8 cellular contexts compared by ENCODE assay signal in the genomic region with DNA sequence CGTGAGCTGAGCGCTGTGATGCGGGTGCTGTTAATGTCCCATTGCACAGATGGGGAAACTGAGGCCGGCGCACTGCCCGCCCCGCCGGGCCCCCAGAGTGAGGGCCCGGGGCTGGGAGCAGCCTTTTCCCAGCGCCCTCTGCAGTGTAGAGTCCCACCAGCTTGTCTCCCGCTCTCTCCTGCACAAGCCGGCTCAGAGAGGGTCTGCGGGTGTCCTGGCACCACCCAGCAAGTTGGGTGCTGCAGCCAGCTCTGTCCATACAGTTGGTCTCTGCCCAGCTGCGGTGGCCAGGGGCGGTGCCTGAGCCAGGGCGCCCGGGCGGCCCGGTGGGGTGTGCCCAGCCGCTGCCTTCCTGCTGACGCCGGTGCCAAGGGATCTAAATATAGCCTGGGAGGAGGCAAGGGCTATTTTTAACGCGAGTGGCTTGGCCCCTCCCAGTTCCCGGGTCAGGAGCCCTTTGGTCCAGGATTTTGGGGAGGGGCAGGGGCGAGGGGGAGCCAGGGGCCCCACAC. TPM values are rescaled to one million over a fixed set of nuclear protein-coding genes. Genes with fewer than 3 reads are reported as not detected.
A peak's percentile ranks its signal among the peaks of the same experiment; 100 is the strongest.
DNase-seq lines count a peak whose midpoint lies in the region; ATAC-seq and TF ChIP-seq lines count a peak whose summit lies in the region.

No MANE protein-coding gene starts in this region.

- H3K36me3 ChIP-seq in NT2/D1 (ENCODE audit: insufficient read depth, insufficient read length, low read length) (no peaks in the 10 kb centered on the region), left lung (no peaks in the 10 kb centered on the region), SJCRH30 (no peaks in the 10 kb centered on the region)

- H3K27me3 ChIP-seq in NT2/D1 (ENCODE audit: insufficient read depth, insufficient read length) = peaks cover 9% of the 10 kb centered on the region
- H3K27me3 ChIP-seq in left lung = peaks cover 0 to 33% of the 10 kb centered on the region in 2 donors
- H3K27me3 ChIP-seq in SJCRH30 = peaks cover 3% of the 10 kb centered on the region; the same call in 1 of the 2 replicates

- intact Hi-C loops in left lung (cut with DNase I) = no loop called here

- H3K9ac ChIP-seq in NT2/D1 (ENCODE audit: insufficient read length, low read depth) = peak overlapping the region; percentile 72

- H3K9me3 ChIP-seq in NT2/D1 (ENCODE audit: insufficient read depth, low read length) (peaks cover 6% of the 10 kb centered on the region; the same call in 1 of the 2 replicates), left lung (no peaks in the 10 kb centered on the region), SJCRH30 (replicated peaks) (no peaks in the 10 kb centered on the region)

- peaks cover 20% of the 10 kb centered on the region for H3K4me1 ChIP-seq in NT2/D1 (ENCODE audit: insufficient read depth, insufficient read length)
- peaks cover 25 to 52% of the 10 kb centered on the region in 2 donors for H3K4me1 ChIP-seq in left lung
- peaks cover 19% of the 10 kb centered on the region for H3K4me1 ChIP-seq in SJCRH30

- H3K4me3 ChIP-seq in NT2/D1 (ENCODE audit: insufficient read length, low read depth) (peak overlapping the region; percentile 43), left lung (peak overlapping the region; percentile 44 to 53), SJCRH30 (no peak overlapping the region)

- ATAC-seq in left lung = peak; percentile 88

- DNase-seq in activated CD8-positive, alpha-beta memory T cell treated with anti-CD3 and anti-CD28 coated beads for 24 hours = peak; percentile 65
- no peak for DNase-seq in activated CD8-positive, alpha-beta memory T cell treated with anti-CD3 and anti-CD28 coated beads, Interleukin-2, amount 50 U/mL, for 48 hours
- no peak for DNase-seq in NT2/D1 (ENCODE audit: low read depth, low spot score)
- peak; percentile 90 to 92 for DNase-seq in left lung
- DNase-seq in SJCRH30 = no peak
- no peak for DNase-seq in activated gamma-delta T cell treated with Interleukin-2 at 50 U/mL for 16 hours

- H3K27ac ChIP-seq in cingulate gyrus (ENCODE audit: low read depth, low read length) = peak overlapping the region; percentile 47
- H3K27ac ChIP-seq in left lung = peak overlapping the region; percentile 81 to 88
- peak overlapping the region; percentile 19 for H3K27ac ChIP-seq in temporal lobe (ENCODE audit: low read depth, low read length)
- no peak overlapping the region for H3K27ac ChIP-seq in SJCRH30

- TF ChIP-seq CTCF in left lung (IDR thresholded peaks at IDR 0.05) = no peak

RNA-seq across cellular contexts. Expression of a gene that starts 19.3 kb away (rescaled TPM):
- total RNA-seq in left lung (10 to 100 TPM; 54.0 to 73.5 TPM), temporal lobe (5.9 TPM)
- total RNA-seq in SJCRH30 (2014; rRNA removed; shearing (Covaris generic)) = 2.6 and 2.8 TPM in 2 replicates

RNA-seq across cellular contexts. Expression of a gene that starts 38.4 kb away (rescaled TPM):
- 10 to 100 TPM; 35.1 to 40.5 TPM for total RNA-seq in left lung
- 32.2 TPM for total RNA-seq in temporal lobe
- total RNA-seq in SJCRH30 (2014; rRNA removed; shearing (Covaris generic)) = 152 and 160 TPM in 2 replicates

Comparison
In these comparisons a context has a peak if more than half of its experiments do, and no peak if none do; other contexts are left out.
1. DNase-seq: peak in activated CD8-positive, alpha-beta memory T cell treated with anti-CD3 and anti-CD28 coated beads for 24 hours (single experiment) and left lung (2 of 2); none in activated CD8-positive, alpha-beta memory T cell treated with anti-CD3 and anti-CD28 coated beads, Interleukin-2, amount 50 U/mL, for 48 hours (single experiment), NT2/D1 (single experiment), SJCRH30 (0 of 2) and activated gamma-delta T cell treated with Interleukin-2 at 50 U/mL for 16 hours (single experiment).